In genomic region chr15:65680544-65680943, GRCh38 we compare ENCODE assay signal across 21 cellular contexts.
"Had no signal": no experiment of that assay in that cellular context is flagged by ENCODE, and none has a peak within 500 bp of the region (broad histone marks: within the 10 kb centered on the region; RNA-seq: fewer than 3 reads in every experiment).

No MANE protein-coding gene starts in this region.

- H3K36me3 ChIP-seq: MG63, SJSA1 had no signal

- H3K4me3 ChIP-seq: MG63, SJSA1, SK-N-MC had no signal

- H3K4me1 ChIP-seq: SJSA1 had no signal

- H3K27ac ChIP-seq: SJSA1, SK-N-MC had no signal

- H3K9me3 ChIP-seq: MG63, SJSA1 had no signal

- DNase-seq: Karpas-422, KG1, MG63, NCI-H1092, NCI-H1105 treated with DMSO at 0.1 percent for 48 hours, NCI-H1417 treated with DMSO at 0.1 percent for 48 hours, NCI-H146, NCI-H1694 treated with DMSO at 0.1 percent for 48 hours, NCI-H1930, NCI-H2081, NCI-H2107, NCI-H2227 treated with DMSO at 0.1 percent for 48 hours, NCI-H524, NCI-H526 treated with DMSO at 0.1 percent for 48 hours, NCI-H748 treated with DMSO at 0.1 percent for 48 hours, Right ventricle myocardium superior, RPMI8226, SIG-M5, SW 1271 had no signal

- H3K27me3 ChIP-seq: MG63, SJSA1 had no signal
